13 cellular contexts compared by ENCODE assay signal in genomic region chr17:82613283-82614094, GRCh38. TPM values are rescaled to one million over a fixed set of nuclear protein-coding genes. Genes with fewer than 3 reads are reported as not detected.
DNase-seq lines count a peak whose midpoint lies in the region; ATAC-seq and TF ChIP-seq lines count a peak whose summit lies in the region.
"Had no signal": no experiment of that assay in that cellular context is flagged by ENCODE, and none has a peak within 500 bp of the region (broad histone marks: within the 10 kb centered on the region; RNA-seq: fewer than 3 reads in every experiment).

No MANE protein-coding gene starts in this region.

- DNase-seq in GM23338 (ENCODE audit: low spot score) (peak; percentile 70), NCI-H345 treated with DMSO at 0.1 percent for 48 hours (lab: John Stamatoyannopoulos, UW; ENCODE audit: unreplicated experiment) (peak; percentile 50), foreskin keratinocyte (peak in 1 of 2 donors; percentile 56), AG08396 (ENCODE audit: low spot score) (no peak), HuH-7.5 (ENCODE audit: low spot score) (no peak)
- DNase-seq in CD4-positive, alpha-beta T cell = no peak
- DNase-seq: activated CD4-positive, alpha-beta T cell treated with anti-CD3 and anti-CD28 coated beads, Interleukin-2, amount 50 U/mL, for 48 hours; occipital lobe; stimulated activated CD4-positive, alpha-beta T cell treated with anti-CD3 and anti-CD28 coated beads, Interleukin-4, amount 100 ng/mL, for 24 hours; SW 1271 had no signal

- no peak overlapping the region for H3K4me3 ChIP-seq in GM23338
- H3K4me3 ChIP-seq: suprapubic skin had no signal

- intact Hi-C loops in CD4-positive, alpha-beta T cell (cut with DNase I, micrococcal nuclease) = no loop called here

- no peaks in the 10 kb centered on the region for H3K9me3 ChIP-seq in CD4-positive, alpha-beta T cell (ENCODE audit: control insufficient read depth, low read length)
- H3K9me3 ChIP-seq: suprapubic skin had no signal

- no peaks in the 10 kb centered on the region for H3K9me3 Mint-ChIP-seq in GM23338
- peaks cover 9% of the 10 kb centered on the region for H3K9me3 Mint-ChIP-seq in nephron
- no peaks in the 10 kb centered on the region for H3K9me3 Mint-ChIP-seq in CD4-positive, alpha-beta T cell

- H3K4me1 Mint-ChIP-seq in GM23338 (peaks cover 7% of the 10 kb centered on the region), nephron (peaks cover 20% of the 10 kb centered on the region)
- H3K4me1 Mint-ChIP-seq in CD4-positive, alpha-beta T cell (ENCODE audit: low read depth) = peaks cover 4% of the 10 kb centered on the region

- peaks cover 9% of the 10 kb centered on the region; the same call in 1 of the 2 replicates for H3K36me3 ChIP-seq in GM23338 (ENCODE audit: insufficient read depth)

- ATAC-seq in GM23338 = peak; percentile 87
- peak; percentile 71 for ATAC-seq in foreskin keratinocyte
- no peak for ATAC-seq in GM18511 (IDR thresholded peaks at IDR 0.05; ENCODE audit: unreplicated experiment)
- ATAC-seq in CD4-positive, alpha-beta T cell (ENCODE audit: poor library complexity) = no peak

- H2AFZ ChIP-seq in GM23338 = no peak overlapping the region

- H3K4me1 ChIP-seq in GM23338 (ENCODE audit: insufficient read depth) = peaks cover 4% of the 10 kb centered on the region; the same call in 1 of the 2 replicates
- peaks cover 9% of the 10 kb centered on the region for H3K4me1 ChIP-seq in foreskin keratinocyte

- H3K27ac Mint-ChIP-seq in GM23338 (peak overlapping the region; percentile 94), nephron (peak overlapping the region in 2 of 3 experiments; percentile 53 to 85)
- no peak overlapping the region for H3K27ac Mint-ChIP-seq in CD4-positive, alpha-beta T cell

- no peaks in the 10 kb centered on the region for H3K9me2 ChIP-seq in GM23338 (ENCODE audit: insufficient read depth)

- peaks cover under 1% of the 10 kb centered on the region; the same call in 1 of the 2 replicates for H4K20me1 ChIP-seq in GM23338 (replicated peaks; ENCODE audit: insufficient read depth)

- H3K36me3 Mint-ChIP-seq in GM23338 (ENCODE audit: low read depth) (peaks cover 59% of the 10 kb centered on the region), nephron (ENCODE audit: low read depth) (peaks cover 75% of the 10 kb centered on the region)
- peaks cover 68% of the 10 kb centered on the region for H3K36me3 Mint-ChIP-seq in CD4-positive, alpha-beta T cell (ENCODE audit: low read depth)

- H3K27ac ChIP-seq in GM23338 (ENCODE audit: low read depth) = peak overlapping the region; percentile 59
- no peak overlapping the region for H3K27ac ChIP-seq in foreskin keratinocyte
- no peak overlapping the region for H3K27ac ChIP-seq in CD4-positive, alpha-beta T cell (ENCODE audit: low read depth, low read length)
- H3K27ac ChIP-seq: suprapubic skin had no signal

- CTCF ChIA-PET in CD4-positive, alpha-beta T cell (lab: Charles Lee) = no interaction called here

- H3K4me3 Mint-ChIP-seq in GM23338 (no peak overlapping the region), nephron (peak overlapping the region in 1 of 3 experiments; percentile 7)
- no peak overlapping the region for H3K4me3 Mint-ChIP-seq in CD4-positive, alpha-beta T cell

- TF ChIP-seq CTCF in GM23338 (conservative IDR thresholded peaks at IDR 0.05; ENCODE audit: low read depth in 2 of 2) = 0 out of 4 replicates have a peak, but pooled peaks of 1 of the 2 experiments have one; percentile 15
- no peak for TF ChIP-seq CTCF in foreskin keratinocyte (conservative IDR thresholded peaks at IDR 0.05)
- TF ChIP-seq CTCF in nephron (IDR thresholded peaks at IDR 0.05; ENCODE audit: unreplicated experiment in 3 of 3) = no peak
- TF ChIP-seq CTCF in CD4-positive, alpha-beta T cell (IDR thresholded peaks at IDR 0.05) = no peak

- H3K27me3 Mint-ChIP-seq in GM23338 (ENCODE audit: insufficient read depth, low read depth, poor library complexity) = peaks cover 8% of the 10 kb centered on the region
- H3K27me3 Mint-ChIP-seq in nephron (ENCODE audit: low read depth) = no peaks in the 10 kb centered on the region
- no peaks in the 10 kb centered on the region for H3K27me3 Mint-ChIP-seq in CD4-positive, alpha-beta T cell

- H3K4me2 ChIP-seq in GM23338 = no peak overlapping the region

- H3F3A ChIP-seq in GM23338 (replicated peaks; ENCODE audit: low read depth) = no peaks in the 10 kb centered on the region

- H3K79me2 ChIP-seq in GM23338 (replicated peaks; ENCODE audit: insufficient read depth) = no peaks in the 10 kb centered on the region

- H3K27me3 ChIP-seq in GM23338 (ENCODE audit: insufficient read depth) = no peaks in the 10 kb centered on the region
- H3K27me3 ChIP-seq in foreskin keratinocyte = no peaks in the 10 kb centered on the region
- H3K27me3 ChIP-seq in CD4-positive, alpha-beta T cell (ENCODE audit: control insufficient read depth, insufficient read depth, low read length) = no peaks in the 10 kb centered on the region
- H3K27me3 ChIP-seq: suprapubic skin had no signal

- POLR2A ChIA-PET in CD4-positive, alpha-beta T cell (lab: Charles Lee) = no interaction called here

TF ChIP-seq in GM23338, 12 proteins besides CTCF, POLR2A, EP300 and RAD21:
- no peak for TF ChIP-seq CREB1 (CRISPR knock-in tag; IDR thresholded peaks at IDR 0.05; ENCODE audit: low read depth)
- no peak for TF ChIP-seq ZNF331 (CRISPR knock-in tag; IDR thresholded peaks at IDR 0.05; ENCODE audit: low read depth)
- TF ChIP-seq ZNF114 (CRISPR knock-in tag; IDR thresholded peaks at IDR 0.05) = no peak
- no peak for TF ChIP-seq STAT1 (IDR thresholded peaks at IDR 0.05; ENCODE audit: unreplicated experiment)
- TF ChIP-seq EZH2 (IDR thresholded peaks at IDR 0.05; ENCODE audit: low read depth, unreplicated experiment) = no peak
- no peak for TF ChIP-seq EZH2phosphoT487 (IDR thresholded peaks at IDR 0.05; ENCODE audit: unreplicated experiment)
- TF ChIP-seq ZNF462 (CRISPR knock-in tag; IDR thresholded peaks at IDR 0.05) = no peak

RNA-seq across cellular contexts. Expression of gene WDR45B, which starts 34.8 kb away (rescaled TPM):
- 96.4 and 97.6 TPM in 2 replicates for total RNA-seq in GM23338 (2014; rRNA removed; shearing (Covaris generic))
- 69.4 and 82.3 TPM in 2 replicates for polyA plus RNA-seq in GM23338 (2016; fragmentation: Nextera tagmentation; extraction: Ambion mirVana)
- total RNA-seq in foreskin keratinocyte = 70.8 and 73.6 TPM in 2 replicates
- 48.0 and 54.7 TPM in 2 replicates for polyA plus RNA-seq in foreskin keratinocyte
- 10 to 100 TPM; 49.8 to 54.3 TPM for total RNA-seq in CD4-positive, alpha-beta T cell

Comparison
In these comparisons a context has a peak if more than half of its experiments do, and no peak if none do; other contexts are left out.
1. ATAC-seq: peak in GM23338 (single experiment) and foreskin keratinocyte (single experiment); none in GM18511 (single experiment) and CD4-positive, alpha-beta T cell (single experiment).
2. DNase-seq: peak in GM23338 (single experiment) and NCI-H345 treated with DMSO at 0.1 percent for 48 hours (single experiment); none in AG08396 (single experiment), HuH-7.5 (single experiment) and CD4-positive, alpha-beta T cell (0 of 10).